ENCODE assay signal across 19 cellular contexts in the genomic region with DNA sequence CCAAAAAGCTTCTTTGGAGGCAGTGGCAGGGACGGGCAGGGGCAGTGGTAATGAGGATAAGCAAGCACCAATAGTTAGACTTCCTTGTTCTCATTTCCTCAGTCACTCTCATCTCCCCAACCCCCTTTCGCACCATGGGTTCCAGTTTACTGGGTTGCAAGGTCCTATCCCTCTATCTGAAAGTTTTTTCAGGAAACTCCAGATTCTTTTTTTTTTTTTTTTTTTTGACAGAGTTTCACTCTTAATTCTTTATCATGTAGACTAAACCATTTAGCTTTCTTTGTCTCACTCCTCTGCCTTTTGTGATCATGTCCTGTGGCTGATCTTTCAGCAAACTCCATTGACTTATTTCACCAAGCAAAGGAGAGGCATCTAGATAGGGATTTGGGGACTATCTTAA. TPM values are rescaled to one million over a fixed set of nuclear protein-coding genes. Genes with fewer than 3 reads are reported as not detected.
DNase-seq lines count a peak whose midpoint lies in the region; ATAC-seq and TF ChIP-seq lines count a peak whose summit lies in the region.
"Had no signal": no experiment of that assay in that cellular context is flagged by ENCODE, and none has a peak within 500 bp of the region (broad histone marks: within the 10 kb centered on the region; RNA-seq: fewer than 3 reads in every experiment).

No MANE protein-coding gene starts in this region.

- WGBS in endodermal cell (ENCODE audit: insufficient coverage in 1 of 2, insufficient read length in 1 of 2), 2 experiments: 81 to 100% methylated on average over 2 of the region's 2 CpGs

- peak overlapping the region; percentile 8; the same call in 1 of the 2 replicates for H3K9ac ChIP-seq in ES-I3 (ENCODE audit: low read depth, low read length)
- no peak overlapping the region for H3K9ac ChIP-seq in HUES6 (ENCODE audit: low read length)
- H3K9ac ChIP-seq in endodermal cell (ENCODE audit: extremely low read depth, low read length, poor library complexity, severe bottlenecking): no peak overlapping the region
- no peak overlapping the region for H3K9ac ChIP-seq in iPS-20b (ENCODE audit: low read depth, low read length)

- DNase-seq in endodermal cell (peak; percentile 54), NOMO-1 treated with dmso at 0.1 percent for 144 hours (lab: John Stamatoyannopoulos, UW; ENCODE audit: unreplicated experiment) (no peak)
- DNase-seq in stimulated activated CD4-positive, alpha-beta T cell treated with anti-CD3 and anti-CD28 coated beads, Interleukin-15, amount 100 ng/mL, for 24 hours: no peak
- DNase-seq in activated effector memory CD4-positive, alpha-beta T cell treated with anti-CD3 and anti-CD28 coated beads, Interleukin-2, amount 50 U/mL, for 16 hours: no peak
- DNase-seq: CD8-positive, alpha-beta T cell; COR-L47; DMS153; DMS79 treated with DMSO at 0.1 percent for 48 hours; EL; GDM1; KG1 had no signal

- peaks cover 13% of the 10 kb centered on the region for H3K4me1 ChIP-seq in ES-I3 (ENCODE audit: insufficient read depth, low read length)
- H3K4me1 ChIP-seq in HUES6 (ENCODE audit: control insufficient read depth, insufficient read depth, low read length): peaks cover 15% of the 10 kb centered on the region; the same call in 1 of the 2 replicates
- no peaks in the 10 kb centered on the region for H3K4me1 ChIP-seq in endodermal cell (ENCODE audit: control insufficient read depth, insufficient read depth, low read length)
- peaks cover 11% of the 10 kb centered on the region; the same call in 1 of the 2 replicates for H3K4me1 ChIP-seq in iPS-20b (ENCODE audit: insufficient read depth, low read length)

- no peaks in the 10 kb centered on the region for H3K27me3 ChIP-seq in HUES6 (ENCODE audit: control insufficient read depth, insufficient read depth, low read length)
- no peaks in the 10 kb centered on the region for H3K27me3 ChIP-seq in endodermal cell (ENCODE audit: control insufficient read depth, insufficient read depth, low read length, poor library complexity, severe bottlenecking)
- H3K27me3 ChIP-seq in iPS-20b (ENCODE audit: insufficient read depth, low read length): no peaks in the 10 kb centered on the region

- no peak for TF ChIP-seq CTCF in endodermal cell (conservative IDR thresholded peaks at IDR 0.05)

- no peak overlapping the region for H3K27ac Mint-ChIP-seq in endodermal cell
- H3K27ac Mint-ChIP-seq: CD14-positive monocyte; CD8-positive, alpha-beta T cell; IgD-negative memory B cell had no signal

- H3K36me3 Mint-ChIP-seq in endodermal cell (ENCODE audit: low read depth): peaks cover 9% of the 10 kb centered on the region

- peaks cover 3% of the 10 kb centered on the region for H3K27me3 Mint-ChIP-seq in endodermal cell (ENCODE audit: insufficient read depth)
- H3K27me3 Mint-ChIP-seq: IgD-negative memory B cell had no signal

- H3K9me3 Mint-ChIP-seq in endodermal cell: peaks cover 51% of the 10 kb centered on the region

- no peaks in the 10 kb centered on the region for H3K4me1 Mint-ChIP-seq in endodermal cell
- H3K4me1 Mint-ChIP-seq: CD14-positive monocyte, IgD-negative memory B cell had no signal

- H3K4me3 Mint-ChIP-seq in endodermal cell: no peak overlapping the region
- H3K4me3 Mint-ChIP-seq: CD14-positive monocyte; CD8-positive, alpha-beta T cell; IgD-negative memory B cell had no signal

- H3K9me3 ChIP-seq in ES-I3 (ENCODE audit: control insufficient read depth, insufficient read depth, low read length) (no peaks in the 10 kb centered on the region; the same call in 1 of the 2 replicates), HUES6 (ENCODE audit: control insufficient read depth, insufficient read depth, low read depth, low read length) (peaks cover 3% of the 10 kb centered on the region; the same call in 1 of the 2 replicates), endodermal cell (ENCODE audit: control insufficient read depth, low read length) (no peaks in the 10 kb centered on the region), iPS-20b (ENCODE audit: insufficient read depth, low read depth, low read length) (peaks cover 10% of the 10 kb centered on the region; the same call in 1 of the 2 replicates)

- H3K27ac ChIP-seq in HUES6 (ENCODE audit: low read depth, low read length) (peak overlapping the region; percentile 11; the same call in 1 of the 2 replicates), endodermal cell (ENCODE audit: low read depth, low read length) (no peak overlapping the region), iPS-20b (ENCODE audit: low read length) (peak overlapping the region; percentile 8)
- H3K27ac ChIP-seq: 22Rv1, HL-60 had no signal

- ATAC-seq in HG03280 (IDR thresholded peaks at IDR 0.05; ENCODE audit: unreplicated experiment): no peak
- ATAC-seq: CD8-positive, alpha-beta T cell had no signal

- H3K36me3 ChIP-seq in ES-I3 (ENCODE audit: insufficient read depth, low read length) (no peaks in the 10 kb centered on the region), HUES6 (ENCODE audit: control insufficient read depth, insufficient read depth, low read length) (no peaks in the 10 kb centered on the region), endodermal cell (ENCODE audit: control insufficient read depth, insufficient read depth, low read length) (no peaks in the 10 kb centered on the region), iPS-20b (ENCODE audit: insufficient read depth, low read depth, low read length) (no peaks in the 10 kb centered on the region)

- H3K4me3 ChIP-seq in HUES6 (ENCODE audit: low read depth, low read length) (peak overlapping the region; percentile 6; the same call in 1 of the 2 replicates), endodermal cell (ENCODE audit: low read length) (no peak overlapping the region), iPS-20b (ENCODE audit: low read length) (0 out of 2 replicates have a peak overlapping the region, but pooled peaks have one; percentile 7)

RNA-seq across cellular contexts. Expression of gene GMDS, which starts 51.4 kb away (rescaled TPM):
- total RNA-seq in endodermal cell: 10 to 100 TPM; 25.4 to 29.5 TPM
- 12.2 TPM for polyA plus RNA-seq in endodermal cell (2013, experiment 1 of 2)
- polyA plus RNA-seq in endodermal cell (2013, experiment 2 of 2): 9.8 TPM
